ENCODE assay signal across 8 cellular contexts in genomic region chr5:110441035-110441434, GRCh38.
DNase-seq lines count a peak whose midpoint lies in the region; ATAC-seq and TF ChIP-seq lines count a peak whose summit lies in the region.

No MANE protein-coding gene starts in this region.

- peaks cover 8% of the 10 kb centered on the region for H3K27me3 ChIP-seq in RWPE2 (ENCODE audit: insufficient read depth, poor library complexity, severe bottlenecking)

- no peaks in the 10 kb centered on the region for H3K9me3 ChIP-seq in RWPE2 (ENCODE audit: severe bottlenecking)

- no peaks in the 10 kb centered on the region for H3K36me3 ChIP-seq in RWPE2 (ENCODE audit: low read depth)

- no peaks in the 10 kb centered on the region for H3K4me1 ChIP-seq in RWPE2 (ENCODE audit: insufficient read depth, poor library complexity, severe bottlenecking)

- intact Hi-C loops in left cardiac atrium (cut with DNase I) = no loop called here

- peak; percentile 78 for TF ChIP-seq CTCF in RWPE2 (IDR thresholded peaks at IDR 0.05; ENCODE audit: poor library complexity, severe bottlenecking)

- H3K27ac ChIP-seq in RWPE2 (ENCODE audit: poor library complexity, severe bottlenecking) = no peak overlapping the region

- H3K4me3 ChIP-seq in RWPE2 (ENCODE audit: severe bottlenecking) = no peak overlapping the region

- DNase-seq in A172 (ENCODE audit: low spot score) (peak; percentile 27), RWPE2 (ENCODE audit: low spot score) (no peak), iPS DF 4.7 (ENCODE audit: extremely low read depth, low spot score) (peak; percentile 41), left cardiac atrium (no peak)

- ATAC-seq in GM18502 (IDR thresholded peaks at IDR 0.05; ENCODE audit: poor library complexity, unreplicated experiment) (peak; percentile 70), HG03139 (IDR thresholded peaks at IDR 0.05; ENCODE audit: unreplicated experiment) (peak; percentile 52), RWPE2 (ENCODE audit: low read depth) (peak; percentile 77), HG03045 (IDR thresholded peaks at IDR 0.05; ENCODE audit: unreplicated experiment) (no peak), left cardiac atrium (no peak), HG02840 (IDR thresholded peaks at IDR 0.05; ENCODE audit: low FRiP score, unreplicated experiment) (no peak)

Comparison
In these comparisons a context has a peak if more than half of its experiments do, and no peak if none do; other contexts are left out.
1. DNase-seq: peak in A172 (single experiment) and iPS DF 4.7 (single experiment); none in RWPE2 (single experiment) and left cardiac atrium (single experiment).
2. ATAC-seq: peak in GM18502 (single experiment), HG03139 (single experiment) and RWPE2 (single experiment); none in HG03045 (single experiment), left cardiac atrium (0 of 2) and HG02840 (single experiment).